9 cellular contexts compared by ENCODE assay signal in genomic region chr3:53102601-53103147, GRCh38. TPM values are rescaled to one million over a fixed set of nuclear protein-coding genes. Genes with fewer than 3 reads are reported as not detected.
DNase-seq lines count a peak whose midpoint lies in the region; ATAC-seq, FAIRE-seq and TF ChIP-seq lines count a peak whose summit lies in the region.
"Had no signal": no experiment of that assay in that cellular context is flagged by ENCODE, and none has a peak within 500 bp of the region (broad histone marks: within the 10 kb centered on the region; RNA-seq: fewer than 3 reads in every experiment).

No MANE protein-coding gene starts in this region.

- FAIRE-seq in K562 (lab: Jason Lieb, UNC): peak; percentile 96
- FAIRE-seq: endothelial cell of umbilical vein had no signal

- no peaks in the 10 kb centered on the region for H3K9me1 ChIP-seq in K562 (ENCODE audit: control insufficient read depth, insufficient read depth, low read length)

- no peaks in the 10 kb centered on the region for H3F3A ChIP-seq in smooth muscle cell (ENCODE audit: low read depth)

- POLR2A ChIA-PET in K562 (lab: Yijun Ruan, JAX): interaction anchor here (0.9 kb wide), 1 partner anchor 19 kb away, joined by 4 read pairs; no protein-coding TSS in a partner anchor

- peak; percentile 92 for ATAC-seq in GM18511 (IDR thresholded peaks at IDR 0.05; ENCODE audit: unreplicated experiment)
- ATAC-seq in GM21717 (IDR thresholded peaks at IDR 0.05; ENCODE audit: unreplicated experiment): peak; percentile 53
- ATAC-seq in K562: peak; percentile 95

- H3K4me3 ChIP-seq in K562 (no peak overlapping the region), smooth muscle cell (no peak overlapping the region), WERI-Rb-1 (ENCODE audit: low read depth, low read length) (no peak overlapping the region)

- TF ChIP-seq POLR2A in K562 (conservative IDR thresholded peaks at IDR 0.05): no peak

- H4K20me1 ChIP-seq in K562 (replicated peaks; ENCODE audit: control insufficient read depth, insufficient read depth, low read length): no peaks in the 10 kb centered on the region
- no peaks in the 10 kb centered on the region for H4K20me1 ChIP-seq in smooth muscle cell (ENCODE audit: low read depth)

- H3K27me3 ChIP-seq in K562 (ENCODE audit: control insufficient read depth in 2 of 2, insufficient read depth in 2 of 2, low read length in 2 of 2) (no peaks in the 10 kb centered on the region), smooth muscle cell (ENCODE audit: low read depth) (no peaks in the 10 kb centered on the region), WERI-Rb-1 (ENCODE audit: insufficient read depth, low read depth, severe bottlenecking) (no peaks in the 10 kb centered on the region)

- intact Hi-C loops in K562 (cut with micrococcal nuclease): no loop called here

- no peak for TF ChIP-seq CTCF in K562 (IDR thresholded peaks at IDR 0.05 in 2 of 3, conservative IDR thresholded peaks at IDR 0.05 in 1 of 3; ENCODE audit: insufficient read depth in 2 of 3, low read depth in 1 of 3, low read length in 3 of 3)
- TF ChIP-seq CTCF in smooth muscle cell (IDR thresholded peaks at IDR 0.05; ENCODE audit: borderline replicate concordance, insufficient read depth, poor library complexity, severe bottlenecking): no peak
- no peak for TF ChIP-seq CTCF in WERI-Rb-1 (IDR thresholded peaks at IDR 0.05; ENCODE audit: low read depth, low read length)

- no peaks in the 10 kb centered on the region for H3K79me2 ChIP-seq in K562 (ENCODE audit: control insufficient read depth, insufficient read depth, low read length)
- H3K79me2 ChIP-seq in smooth muscle cell (ENCODE audit: low read depth): no peaks in the 10 kb centered on the region

- no peak for TF ChIP-seq RAD21 in K562 (CRISPR knock-in tag; conservative IDR thresholded peaks at IDR 0.05 in 1 of 2, IDR thresholded peaks at IDR 0.05 in 1 of 2)

- H3K36me3 ChIP-seq in K562 (ENCODE audit: control insufficient read depth, insufficient read depth, low read length): peaks cover 10% of the 10 kb centered on the region; the same call in 2 of the 3 replicates
- no peaks in the 10 kb centered on the region for H3K36me3 ChIP-seq in smooth muscle cell (ENCODE audit: low read depth)
- H3K36me3 ChIP-seq in WERI-Rb-1: peaks cover 6% of the 10 kb centered on the region; the same call in 1 of the 2 replicates

- WGBS in K562 (ENCODE audit: insufficient coverage, low coverage, missing lambda C conversion rate): 16% methylated on average over 5 of the region's 6 CpGs
- WGBS in smooth muscle cell (ENCODE audit: low lambda C conversion rate): 91% methylated on average over 6 of the region's 6 CpGs

- peak overlapping the region in 1 of 2 experiments; percentile 32; a peak in 1 of 4 replicates for H3K9ac ChIP-seq in K562 (ENCODE audit: insufficient read depth in 1 of 2, low read depth in 2 of 2, low read length in 2 of 2)
- no peak overlapping the region for H3K9ac ChIP-seq in smooth muscle cell (ENCODE audit: low read depth)

- CTCF ChIA-PET in K562 (lab: Yijun Ruan, JAX; ENCODE audit: low intra/inter-chr PET ratio): no interaction called here

- H3K4me1 ChIP-seq in K562 (replicated peaks in 1 of 2; ENCODE audit: control insufficient read depth in 2 of 2, insufficient read depth in 2 of 2, low read length in 2 of 2): peaks cover 8 to 16% of the 10 kb centered on the region in 2 experiments; a peak in 4 of 5 replicates
- H3K4me1 ChIP-seq in smooth muscle cell (ENCODE audit: low read depth): peaks cover 16% of the 10 kb centered on the region

- H2AFZ ChIP-seq in K562 (ENCODE audit: low read depth, low read length): 0 out of 2 replicates have a peak overlapping the region, but pooled peaks have one; percentile 42
- H2AFZ ChIP-seq in smooth muscle cell (ENCODE audit: low read depth): no peak overlapping the region

- no TSS peak for BruUV-seq in K562 (replicated peaks; lab: Mats Ljungman, UMichigan)

- H3K27ac ChIP-seq in K562 (ENCODE audit: extremely low read depth, low read depth, low read length): 0 out of 3 replicates have a peak overlapping the region, but pooled peaks have one; percentile 10
- no peak overlapping the region for H3K27ac ChIP-seq in smooth muscle cell (ENCODE audit: low read depth)
- no peak overlapping the region for H3K27ac ChIP-seq in WERI-Rb-1

- in situ Hi-C loops in K562 (cut with MboI): no loop called here

- no peak for TF ChIP-seq EP300 in K562 (IDR thresholded peaks at IDR 0.05; ENCODE audit: low read length)

- H3K4me2 ChIP-seq in K562 (ENCODE audit: insufficient read depth, low read length) (peak overlapping the region; percentile 54), smooth muscle cell (no peak overlapping the region)

- DNase-seq in LHCN-M2 (ENCODE audit: low read depth): peak; percentile 9
- DNase-seq in K562 (ENCODE audit: extremely low read depth in 1 of 4, low spot score in 3 of 4): peak; percentile 51 to 66 (median 60)
- DNase-seq in putamen (ENCODE audit: low spot score): no peak
- DNase-seq in superior temporal gyrus (ENCODE audit: extremely low spot score): no peak
- no peak for DNase-seq in smooth muscle cell (lab: John Stamatoyannopoulos, UW; ENCODE audit: unreplicated experiment)
- no peak for DNase-seq in WERI-Rb-1

- no peaks in the 10 kb centered on the region for H3K9me3 ChIP-seq in K562 (replicated peaks; ENCODE audit: control insufficient read depth, insufficient read depth, low read depth, low read length)
- no peaks in the 10 kb centered on the region for H3K9me3 ChIP-seq in smooth muscle cell (replicated peaks; ENCODE audit: low read depth)
- no peaks in the 10 kb centered on the region for H3K9me3 ChIP-seq in WERI-Rb-1 (ENCODE audit: severe bottlenecking)

RNA-seq across cellular contexts. Expression of gene RFT1, which starts 27.6 kb away (rescaled TPM):
- total RNA-seq in LHCN-M2 (2014; rRNA removed) (23.2 and 31.6 TPM in 2 replicates), K562 (2014; rRNA removed) (4.4 and 6.2 TPM in 2 replicates), K562 (2014; rRNA removed; fragmentation: Illumina TruSeq; extraction: Trizol) (6.1 and 6.2 TPM in 2 replicates), K562 (2015; rRNA removed; fragmentation: Illumina TruSeq; extraction: Trizol) (5.0 and 6.0 TPM in 2 replicates), K562 (2021) (10.9 and 13.9 TPM in 2 replicates), smooth muscle cell (13.3 and 16.4 TPM in 2 replicates)
- polyA plus RNA-seq in LHCN-M2 (2012): 18.8 TPM
- 24.4 and 29.3 TPM in 2 replicates for total RNA-seq in K562 (2011; cell fraction: chromatin; rRNA removed; ENCODE audit: low replicate concordance)
- 21.2 and 22.3 TPM in 2 replicates for total RNA-seq in K562 (2011; cell fraction: nucleolus; rRNA removed)
- total RNA-seq in K562 (2011; cell fraction: nucleoplasm; rRNA removed): 25.0 and 27.3 TPM in 2 replicates
- polyA plus RNA-seq in K562 (2011; rRNA removed) (16.5 and 23.8 TPM in 2 replicates), K562 (2014; fragmentation: Illumina TruSeq; extraction: Trizol) (10.5 and 11.3 TPM in 2 replicates), K562 (2014; fragmentation: Nextera tagmentation; extraction: Ambion mirVana) (1 to 10 TPM; 7.4 to 9.0 TPM), K562 (2014; rRNA removed) (8.9 and 10.1 TPM in 2 replicates), smooth muscle cell (25.7 and 30.1 TPM in 2 replicates)
- 22.8 and 23.1 TPM in 2 replicates for polyA plus RNA-seq in K562 (2011; cell fraction: cytosol; rRNA removed)
- polyA plus RNA-seq in K562 (2011; cell fraction: nucleus; rRNA removed): 12.2 and 13.6 TPM in 2 replicates
- 11.8 and 16.9 TPM in 2 replicates for polyA plus RNA-seq in K562 (2012)
- polyA minus RNA-seq in K562 (2011; rRNA and poly(A)+ RNA removed): 26.4 and 34.0 TPM in 2 replicates
- 4.4 and 10.6 TPM in 2 replicates for polyA minus RNA-seq in K562 (2011; cell fraction: cytosol; rRNA and poly(A)+ RNA removed)
- 7.3 and 8.2 TPM in 2 replicates for polyA minus RNA-seq in K562 (2011; cell fraction: nucleus; rRNA and poly(A)+ RNA removed)

RNA-seq across cellular contexts. Expression of gene SFMBT1, which starts 56.8 kb away (rescaled TPM):
- total RNA-seq in LHCN-M2 (2014; rRNA removed): 5.3 and 5.8 TPM in 2 replicates
- polyA plus RNA-seq in LHCN-M2 (2012): 3.3 TPM
- total RNA-seq in K562 (2011; cell fraction: chromatin; rRNA removed; ENCODE audit: low replicate concordance): 9.9 and 14.6 TPM in 2 replicates
- 3.7 and 5.5 TPM in 2 replicates for total RNA-seq in K562 (2011; cell fraction: nucleolus; rRNA removed)
- total RNA-seq in K562 (2011; cell fraction: nucleoplasm; rRNA removed): 5.8 and 6.8 TPM in 2 replicates
- 3.4 and 7.2 TPM in 2 replicates for total RNA-seq in K562 (2014; rRNA removed)
- 4.9 and 5.2 TPM in 2 replicates for total RNA-seq in K562 (2014; rRNA removed; fragmentation: Illumina TruSeq; extraction: Trizol)
- 4.6 and 5.7 TPM in 2 replicates for total RNA-seq in K562 (2015; rRNA removed; fragmentation: Illumina TruSeq; extraction: Trizol)
- total RNA-seq in K562 (2021): 5.9 and 6.6 TPM in 2 replicates
- 3.7 and 3.8 TPM in 2 replicates for polyA plus RNA-seq in K562 (2011; rRNA removed)
- polyA plus RNA-seq in K562 (2011; cell fraction: cytosol; rRNA removed): 1.4 and 3.6 TPM in 2 replicates
- 4.4 and 5.8 TPM in 2 replicates for polyA plus RNA-seq in K562 (2011; cell fraction: nucleus; rRNA removed)
- 3.3 and 3.8 TPM in 2 replicates for polyA plus RNA-seq in K562 (2012)
- 3.2 and 3.3 TPM in 2 replicates for polyA plus RNA-seq in K562 (2014; fragmentation: Illumina TruSeq; extraction: Trizol)
- polyA plus RNA-seq in K562 (2014; fragmentation: Nextera tagmentation; extraction: Ambion mirVana): 1 to 10 TPM in 1 of 2 experiments, under 1 TPM in 1; 0.76 to 1.4 TPM
- polyA plus RNA-seq in K562 (2014; rRNA removed): 3.6 and 3.9 TPM in 2 replicates
- 11.0 and 11.2 TPM in 2 replicates for polyA minus RNA-seq in K562 (2011; rRNA and poly(A)+ RNA removed)
- 4.4 and 7.1 TPM in 2 replicates for polyA minus RNA-seq in K562 (2011; cell fraction: cytosol; rRNA and poly(A)+ RNA removed)
- 4.2 and 7.0 TPM in 2 replicates for polyA minus RNA-seq in K562 (2011; cell fraction: nucleus; rRNA and poly(A)+ RNA removed)
- 2.2 and 2.4 TPM in 2 replicates for total RNA-seq in smooth muscle cell
- 1.3 and 1.4 TPM in 2 replicates for polyA plus RNA-seq in smooth muscle cell

RNA-seq across cellular contexts. Expression of gene PRKCD, which starts 58.3 kb away (rescaled TPM):
- 4.4 and 8.0 TPM in 2 replicates for total RNA-seq in LHCN-M2 (2014; rRNA removed)
- polyA plus RNA-seq in LHCN-M2 (2012): 21.7 TPM
- 9.7 and 22.9 TPM in 2 replicates for total RNA-seq in K562 (2011; cell fraction: chromatin; rRNA removed; ENCODE audit: low replicate concordance)
- 11.8 and 13.8 TPM in 2 replicates for total RNA-seq in K562 (2011; cell fraction: nucleolus; rRNA removed)
- total RNA-seq in K562 (2011; cell fraction: nucleoplasm; rRNA removed): 10.5 and 11.8 TPM in 2 replicates
- 3.0 and 4.6 TPM in 2 replicates for total RNA-seq in K562 (2014; rRNA removed)
- 4.2 and 4.4 TPM in 2 replicates for total RNA-seq in K562 (2014; rRNA removed; fragmentation: Illumina TruSeq; extraction: Trizol)
- total RNA-seq in K562 (2015; rRNA removed; fragmentation: Illumina TruSeq; extraction: Trizol): 5.9 and 6.1 TPM in 2 replicates
- total RNA-seq in K562 (2021): 15.7 and 16.0 TPM in 2 replicates
- 15.3 and 16.0 TPM in 2 replicates for polyA plus RNA-seq in K562 (2011; rRNA removed)
- 16.0 and 19.6 TPM in 2 replicates for polyA plus RNA-seq in K562 (2011; cell fraction: cytosol; rRNA removed)
- 21.6 and 24.8 TPM in 2 replicates for polyA plus RNA-seq in K562 (2011; cell fraction: nucleus; rRNA removed)
- polyA plus RNA-seq in K562 (2012): 12.8 and 15.7 TPM in 2 replicates
- polyA plus RNA-seq in K562 (2014; fragmentation: Illumina TruSeq; extraction: Trizol): 18.8 and 19.5 TPM in 2 replicates
- polyA plus RNA-seq in K562 (2014; fragmentation: Nextera tagmentation; extraction: Ambion mirVana): 1 to 10 TPM; 2.5 to 4.1 TPM
- polyA plus RNA-seq in K562 (2014; rRNA removed): 14.1 and 14.3 TPM in 2 replicates
- polyA minus RNA-seq in K562 (2011; rRNA and poly(A)+ RNA removed): 12.2 and 14.1 TPM in 2 replicates
- polyA minus RNA-seq in K562 (2011; cell fraction: cytosol; rRNA and poly(A)+ RNA removed): 8.0 and 9.1 TPM in 2 replicates
- 7.3 and 9.6 TPM in 2 replicates for polyA minus RNA-seq in K562 (2011; cell fraction: nucleus; rRNA and poly(A)+ RNA removed)
- 6.1 and 6.5 TPM in 2 replicates for total RNA-seq in smooth muscle cell
- 21.3 and 22.5 TPM in 2 replicates for polyA plus RNA-seq in smooth muscle cell

Comparison
In these comparisons a context has a peak if more than half of its experiments do, and no peak if none do; other contexts are left out.
1. DNase-seq: peak in LHCN-M2 (single experiment) and K562 (4 of 4); none in putamen (single experiment), superior temporal gyrus (single experiment), smooth muscle cell (single experiment) and WERI-Rb-1 (single experiment).
2. Peak in every context shown above with its lines, with median percentiles within 50 percentile points of each other: ATAC-seq.